In genomic region chr9:31146485-31147166, GRCh38 we compare ENCODE assay signal across 15 cellular contexts.
DNase-seq lines count a peak whose midpoint lies in the region; ATAC-seq and TF ChIP-seq lines count a peak whose summit lies in the region.
"Had no signal": no experiment of that assay in that cellular context is flagged by ENCODE, and none has a peak within 500 bp of the region (broad histone marks: within the 10 kb centered on the region; RNA-seq: fewer than 3 reads in every experiment).

No MANE protein-coding gene starts in this region.

- no peaks in the 10 kb centered on the region for H3K36me3 ChIP-seq in right atrium auricular region
- H3K36me3 ChIP-seq: neutrophil, tibial artery had no signal

- H3K4me1 Mint-ChIP-seq in stimulated activated naive CD8-positive, alpha-beta T cell treated with anti-CD3 and anti-CD28 coated beads, Interleukin-15, amount 100 ng/mL, for 72 hours: no peaks in the 10 kb centered on the region
- H3K4me1 Mint-ChIP-seq: activated B cell treated with CpG ODN at 0.5 μM for 24 hours had no signal

- H3K4me3 Mint-ChIP-seq in stimulated activated naive CD8-positive, alpha-beta T cell treated with anti-CD3 and anti-CD28 coated beads, Interleukin-15, amount 100 ng/mL, for 72 hours: no peak overlapping the region
- H3K4me3 Mint-ChIP-seq: activated B cell treated with CpG ODN at 0.5 μM for 24 hours had no signal

- H3K27ac Mint-ChIP-seq in stimulated activated naive CD8-positive, alpha-beta T cell treated with anti-CD3 and anti-CD28 coated beads, Interleukin-15, amount 100 ng/mL, for 72 hours: no peak overlapping the region
- H3K27ac Mint-ChIP-seq: activated B cell treated with CpG ODN at 0.5 μM for 24 hours had no signal

- H3K4me3 ChIP-seq in right atrium auricular region: no peak overlapping the region
- H3K4me3 ChIP-seq: lung, tibial artery had no signal

- H3K27me3 Mint-ChIP-seq in stimulated activated naive CD8-positive, alpha-beta T cell treated with anti-CD3 and anti-CD28 coated beads, Interleukin-15, amount 100 ng/mL, for 72 hours: no peaks in the 10 kb centered on the region
- H3K27me3 Mint-ChIP-seq: activated B cell treated with CpG ODN at 0.5 μM for 24 hours had no signal

- H3K27ac ChIP-seq in right atrium auricular region: no peak overlapping the region
- H3K27ac ChIP-seq: neutrophil, tibial artery had no signal

- intact Hi-C loops in Right ventricle myocardium superior (cut with DNase I): no loop called here

- DNase-seq in stimulated activated naive CD8-positive, alpha-beta T cell treated with anti-CD3 and anti-CD28 coated beads, Interleukin-15, amount 100 ng/mL, for 72 hours: no peak
- DNase-seq in Right ventricle myocardium superior (no peak), right atrium auricular region (ENCODE audit: low spot score) (no peak)
- DNase-seq: activated B cell treated with CpG ODN at 0.5 μM for 24 hours, amygdala, dermis blood vessel endothelial cell, GF-D8, small intestine, tibial artery had no signal

- no peaks in the 10 kb centered on the region for H3K9me3 Mint-ChIP-seq in stimulated activated naive CD8-positive, alpha-beta T cell treated with anti-CD3 and anti-CD28 coated beads, Interleukin-15, amount 100 ng/mL, for 72 hours
- H3K9me3 Mint-ChIP-seq: activated B cell treated with CpG ODN at 0.5 μM for 24 hours had no signal

- no peak for TF ChIP-seq CTCF in right atrium auricular region (IDR thresholded peaks at IDR 0.05)

- H3K27me3 ChIP-seq in right atrium auricular region: no peaks in the 10 kb centered on the region
- H3K27me3 ChIP-seq: neutrophil, tibial artery had no signal

- H3K9me3 ChIP-seq in right atrium auricular region: no peaks in the 10 kb centered on the region
- H3K9me3 ChIP-seq: neutrophil, tibial artery had no signal

- H3K4me1 ChIP-seq in right atrium auricular region: no peaks in the 10 kb centered on the region
- H3K4me1 ChIP-seq: tibial artery had no signal

- ATAC-seq in GM19372 (IDR thresholded peaks at IDR 0.05; ENCODE audit: low read depth, unreplicated experiment) (peak; percentile 94), HG02678 (IDR thresholded peaks at IDR 0.05; ENCODE audit: unreplicated experiment) (peak; percentile 90), HG03378 (IDR thresholded peaks at IDR 0.05; ENCODE audit: unreplicated experiment) (peak; percentile 94), Right ventricle myocardium superior (ENCODE audit: poor library complexity) (no peak), GM18870 (IDR thresholded peaks at IDR 0.05; ENCODE audit: unreplicated experiment) (no peak)
- no peak for ATAC-seq in stimulated activated naive CD8-positive, alpha-beta T cell treated with anti-CD3 and anti-CD28 coated beads, Interleukin-15, amount 100 ng/mL, for 72 hours

Comparison
In these comparisons a context has a peak if more than half of its experiments do, and no peak if none do; other contexts are left out.
1. ATAC-seq: peak in GM19372 (single experiment), HG02678 (single experiment) and HG03378 (single experiment); none in stimulated activated naive CD8-positive, alpha-beta T cell treated with anti-CD3 and anti-CD28 coated beads, Interleukin-15, amount 100 ng/mL, for 72 hours (single experiment), Right ventricle myocardium superior (single experiment) and GM18870 (single experiment).